In genomic region chr6:122730775-122731386, GRCh38 we compare ENCODE assay signal across 9 cellular contexts. TPM values are rescaled to one million over a fixed set of nuclear protein-coding genes. Genes with fewer than 3 reads are reported as not detected.
DNase-seq lines count a peak whose midpoint lies in the region; ATAC-seq and TF ChIP-seq lines count a peak whose summit lies in the region.
"Had no signal": no experiment of that assay in that cellular context is flagged by ENCODE, and none has a peak within 500 bp of the region (broad histone marks: within the 10 kb centered on the region; RNA-seq: fewer than 3 reads in every experiment).

No MANE protein-coding gene starts in this region.

- no peak for TF ChIP-seq POLR2A in GM18505 (IDR thresholded peaks at IDR 0.05; ENCODE audit: borderline replicate concordance, extremely low read depth, insufficient read depth, insufficient read length)

- no peaks in the 10 kb centered on the region for H4K20me1 ChIP-seq in GM23248 (ENCODE audit: insufficient read depth)

- no peaks in the 10 kb centered on the region for H3K4me1 Mint-ChIP-seq in activated naive CD4-positive, alpha-beta T cell treated with anti-CD3 and anti-CD28 coated beads for 36 hours (ENCODE audit: low read depth)
- no peaks in the 10 kb centered on the region for H3K4me1 Mint-ChIP-seq in T-helper 17 cell
- H3K4me1 Mint-ChIP-seq: activated naive CD8-positive, alpha-beta T cell treated with anti-CD3 and anti-CD28 coated beads, Interleukin-2, amount 10 ng/mL, durations not matched to agents 7 days and 5 days had no signal

- H3K27me3 Mint-ChIP-seq in activated naive CD4-positive, alpha-beta T cell treated with anti-CD3 and anti-CD28 coated beads for 36 hours (ENCODE audit: low read depth), result peaks cover 19% of the 10 kb centered on the region
- peaks cover 21% of the 10 kb centered on the region for H3K27me3 Mint-ChIP-seq in T-helper 17 cell

- H3K9me3 Mint-ChIP-seq in activated naive CD4-positive, alpha-beta T cell treated with anti-CD3 and anti-CD28 coated beads for 36 hours, result no peaks in the 10 kb centered on the region
- H3K9me3 Mint-ChIP-seq: activated naive CD8-positive, alpha-beta T cell treated with anti-CD3 and anti-CD28 coated beads, Interleukin-2, amount 10 ng/mL, durations not matched to agents 7 days and 5 days had no signal

- in situ Hi-C loops in GM23248 (cut with MboI), result no loop called here
- in situ Hi-C loops in astrocyte of the cerebellum (cut with HindIII; ENCODE audit: low sequenced_read_pairs), result no loop called here

- no peaks in the 10 kb centered on the region for H3K9me2 ChIP-seq in GM23248 (ENCODE audit: insufficient read depth)

- TF ChIP-seq CTCF in astrocyte of the cerebellum (IDR thresholded peaks at IDR 0.05; ENCODE audit: low read depth, low read length, missing control alignments), result peak; percentile 69

- H3K4me2 ChIP-seq in GM23248 (ENCODE audit: unreplicated experiment), result no peak overlapping the region

- H3K4me3 ChIP-seq in GM23248 (no peak overlapping the region), astrocyte of the cerebellum (ENCODE audit: low read depth, low read length) (no peak overlapping the region)

- peak; percentile 31 for DNase-seq in activated naive CD4-positive, alpha-beta T cell treated with anti-CD3 and anti-CD28 coated beads for 36 hours
- no peak for DNase-seq in activated naive CD4-positive, alpha-beta T cell (lab: John Stamatoyannopoulos, UW)
- DNase-seq in GM23248 (peak; percentile 60), NCI-H2029 (lab: John Stamatoyannopoulos, UW) (peak; percentile 43), astrocyte of the cerebellum (ENCODE audit: low read depth) (peak; percentile 26), kidney glomerular epithelial cell (lab: John Stamatoyannopoulos, UW) (peak; percentile 14), T-helper 17 cell (no peak)
- DNase-seq: activated naive CD8-positive, alpha-beta T cell treated with anti-CD3 and anti-CD28 coated beads, Interleukin-2, amount 10 ng/mL, durations not matched to agents 7 days and 5 days had no signal

- CTCF ChIA-PET in activated naive CD4-positive, alpha-beta T cell treated with anti-CD3 and anti-CD28 coated beads for 36 hours (lab: Charles Lee), result interaction anchor here (0.5 to 7.9 kb wide), 14 partner anchors 11 to 149 kb away, joined by 3 to 83 read pairs (median 4); no protein-coding TSS in a partner anchor

- H3K36me3 Mint-ChIP-seq in activated naive CD4-positive, alpha-beta T cell treated with anti-CD3 and anti-CD28 coated beads for 36 hours (ENCODE audit: low read depth), result no peaks in the 10 kb centered on the region
- H3K36me3 Mint-ChIP-seq in T-helper 17 cell (ENCODE audit: low read depth), result no peaks in the 10 kb centered on the region
- H3K36me3 Mint-ChIP-seq: activated naive CD8-positive, alpha-beta T cell treated with anti-CD3 and anti-CD28 coated beads, Interleukin-2, amount 10 ng/mL, durations not matched to agents 7 days and 5 days had no signal

- H3K9me3 ChIP-seq in GM23248 (ENCODE audit: low read depth) (no peaks in the 10 kb centered on the region), T-helper 17 cell (ENCODE audit: control insufficient read depth, low read length, poor library complexity, severe bottlenecking) (no peaks in the 10 kb centered on the region)

- intact Hi-C loops in activated naive CD4-positive, alpha-beta T cell treated with anti-CD3 and anti-CD28 coated beads for 36 hours (cut with micrococcal nuclease), result loop anchor here (1.0 to 5.0 kb wide), 5 partner anchors 108 to 986 kb away; partner anchors contain the start of gene PKIB

- no peaks in the 10 kb centered on the region for H3K79me2 ChIP-seq in GM23248 (ENCODE audit: insufficient read depth)

- no peaks in the 10 kb centered on the region for H3K4me1 ChIP-seq in GM23248 (ENCODE audit: insufficient read depth)

- H2AFZ ChIP-seq in GM23248, result no peak overlapping the region

- no peak overlapping the region for H3K27ac ChIP-seq in GM23248

- no peak overlapping the region for H3K27ac Mint-ChIP-seq in activated naive CD4-positive, alpha-beta T cell treated with anti-CD3 and anti-CD28 coated beads for 36 hours
- no peak overlapping the region for H3K27ac Mint-ChIP-seq in T-helper 17 cell
- H3K27ac Mint-ChIP-seq: activated naive CD8-positive, alpha-beta T cell treated with anti-CD3 and anti-CD28 coated beads, Interleukin-2, amount 10 ng/mL, durations not matched to agents 7 days and 5 days had no signal

- H3K4me3 Mint-ChIP-seq in activated naive CD4-positive, alpha-beta T cell treated with anti-CD3 and anti-CD28 coated beads for 36 hours, result no peak overlapping the region
- no peak overlapping the region for H3K4me3 Mint-ChIP-seq in T-helper 17 cell
- H3K4me3 Mint-ChIP-seq: activated naive CD8-positive, alpha-beta T cell treated with anti-CD3 and anti-CD28 coated beads, Interleukin-2, amount 10 ng/mL, durations not matched to agents 7 days and 5 days had no signal

- no peaks in the 10 kb centered on the region for H3F3A ChIP-seq in GM23248 (ENCODE audit: insufficient read depth)

- H3K9ac ChIP-seq in GM23248, result no peak overlapping the region

- H3K27me3 ChIP-seq in GM23248 (replicated peaks; ENCODE audit: insufficient read depth), result peaks cover 24% of the 10 kb centered on the region; the same call in 1 of the 2 replicates

- ATAC-seq in T-helper 17 cell (no peak), GM18505 (IDR thresholded peaks at IDR 0.05; ENCODE audit: unreplicated experiment) (no peak)

- no peaks in the 10 kb centered on the region for H3K36me3 ChIP-seq in GM23248 (ENCODE audit: low read depth)

- WGBS in GM23248 (ENCODE audit: low coverage in 1 of 2, low lambda C conversion rate in 2 of 2, missing lambda C conversion rate in 2 of 2), 2 experiments, result 1 to 3% methylated on average over 4 of the region's 4 CpGs

RNA-seq across cellular contexts. Expression of gene FABP7, which starts 48.6 kb away (rescaled TPM):
- not detected for total RNA-seq in activated naive CD4-positive, alpha-beta T cell treated with anti-CD3 and anti-CD28 coated beads for 36 hours
- not detected in 2 replicates for total RNA-seq in GM23248 (2014; rRNA removed; shearing (Covaris generic))
- polyA plus RNA-seq in GM23248 (2016; fragmentation: Nextera tagmentation; extraction: Ambion mirVana), result not detected in 2 replicates
- total RNA-seq in T-helper 17 cell, result not detected
- total RNA-seq: activated naive CD8-positive, alpha-beta T cell treated with anti-CD3 and anti-CD28 coated beads, Interleukin-2, amount 10 ng/mL, durations not matched to agents 7 days and 5 days had no signal

RNA-seq across cellular contexts. Expression of gene SMPDL3A, which starts 58.2 kb away (rescaled TPM):
- under 1 TPM; 0.31 to 0.49 TPM for total RNA-seq in activated naive CD4-positive, alpha-beta T cell treated with anti-CD3 and anti-CD28 coated beads for 36 hours
- total RNA-seq in GM23248 (2014; rRNA removed; shearing (Covaris generic)), result 10.8 and 13.4 TPM in 2 replicates
- polyA plus RNA-seq in GM23248 (2016; fragmentation: Nextera tagmentation; extraction: Ambion mirVana), result 14.3 and 15.4 TPM in 2 replicates
- total RNA-seq in T-helper 17 cell, result under 1 TPM in 1 of 2 donors, not detected in 1; 0.15 TPM

Comparison
In these comparisons a context has a peak if more than half of its experiments do, and no peak if none do; other contexts are left out.
1. DNase-seq: peak in activated naive CD4-positive, alpha-beta T cell treated with anti-CD3 and anti-CD28 coated beads for 36 hours (single experiment), GM23248 (single experiment), NCI-H2029 (single experiment), astrocyte of the cerebellum (single experiment) and kidney glomerular epithelial cell (single experiment); none in activated naive CD4-positive, alpha-beta T cell (0 of 4) and T-helper 17 cell (0 of 3).